In genomic region chr4:73603854-73604584, GRCh38 we compare ENCODE assay signal across 16 cellular contexts. TPM values are rescaled to one million over a fixed set of nuclear protein-coding genes. Genes with fewer than 3 reads are reported as not detected.
DNase-seq lines count a peak whose midpoint lies in the region; ATAC-seq, FAIRE-seq and TF ChIP-seq lines count a peak whose summit lies in the region.
"Had no signal": no experiment of that assay in that cellular context is flagged by ENCODE, and none has a peak within 500 bp of the region (broad histone marks: within the 10 kb centered on the region; RNA-seq: fewer than 3 reads in every experiment).

No MANE protein-coding gene starts in this region.

- peak overlapping the region; percentile 80 for H3K4me2 ChIP-seq in A549

- H3K4me1 ChIP-seq in A549 (peaks cover 82% of the 10 kb centered on the region), mucosa of descending colon (ENCODE audit: low read depth) (peaks cover 45% of the 10 kb centered on the region)

- WGBS in A549 (ENCODE audit: missing lambda C conversion rate) = 27% methylated on average over 12 of the region's 12 CpGs

- no peak for TF ChIP-seq POLR2A in A549 (IDR thresholded peaks at IDR 0.05; ENCODE audit: low read length)

- H3K4me3 ChIP-seq in A549 (peak overlapping the region; percentile 20; the same call in 1 of the 3 replicates), LNCaP clone FGC (ENCODE audit: low read depth, low read length) (no peak overlapping the region), cardiac fibroblast (replicated peaks in 1 of 2; ENCODE audit: low read depth in 2 of 2, low read length in 2 of 2) (no peak overlapping the region), mucosa of descending colon (no peak overlapping the region)
- H3K4me3 ChIP-seq: K562 had no signal

- CTCF ChIA-PET in A549 (lab: Yijun Ruan, JAX) = interaction anchor here (0.9 kb wide), 1 partner anchor 531 kb away, joined by 3 read pairs; no protein-coding TSS in a partner anchor

- FAIRE-seq in A549 (lab: Jason Lieb, UNC) = no peak
- FAIRE-seq: K562 had no signal

- POLR2A ChIA-PET in A549 (lab: Yijun Ruan, JAX) = no interaction called here

- H3K36me3 ChIP-seq in mucosa of descending colon (ENCODE audit: low read depth) = no peaks in the 10 kb centered on the region

- in situ Hi-C loops in ACHN (cut with HindIII; ENCODE audit: low pct_ligation_motif_present, low pct_unique_long_range_greater_than_20kb, low sequenced_read_pairs) = no loop called here

- H3K9me3 ChIP-seq in A549 (no peaks in the 10 kb centered on the region), mucosa of descending colon (no peaks in the 10 kb centered on the region)

- DNase-seq in A549 (ENCODE audit: low read depth in 1 of 2, low spot score in 1 of 2) (peak in 1 of 2 experiments; percentile 44), LNCaP clone FGC (ENCODE audit: low read depth) (peak; percentile 30), cardiac fibroblast (ENCODE audit: low read depth in 2 of 2) (peak; percentile 43 to 77), mucosa of descending colon (peak in 1 of 3 donors; percentile 35), mesenteric fat pad (ENCODE audit: low spot score) (no peak), ACHN (no peak), NCI-H1105 treated with DMSO at 0.1 percent for 48 hours (lab: John Stamatoyannopoulos, UW) (no peak), NCI-H526 (lab: John Stamatoyannopoulos, UW) (no peak)
- DNase-seq: activated CD4-positive, alpha-beta T cell treated with anti-CD3 and anti-CD28 coated beads, Interleukin-2, amount 50 U/mL, for 4 hours; DMS79 treated with DMSO at 0.1 percent for 48 hours; HFFc6; NCI-H1930; NK-92 treated with Interleukin-12 subunit alpha and Interleukin-12 subunit beta, amount 100 ng/mL, for 24 hours had no signal

- TF ChIP-seq CTCF in A549 (IDR thresholded peaks at IDR 0.05) (no peak), LNCaP clone FGC (IDR thresholded peaks at IDR 0.05; ENCODE audit: control insufficient read depth, extremely low read depth, insufficient read depth) (no peak), cardiac fibroblast (IDR thresholded peaks at IDR 0.05; ENCODE audit: low read depth, low read length) (no peak), mucosa of descending colon (IDR thresholded peaks at IDR 0.05) (no peak)

- intact Hi-C loops in mucosa of descending colon (cut with DNase I, micrococcal nuclease) = no loop called here

- no peak for TF ChIP-seq EP300 in A549 (IDR thresholded peaks at IDR 0.05)

- TF ChIP-seq RAD21 in A549 (conservative IDR thresholded peaks at IDR 0.05 in 1 of 2, IDR thresholded peaks at IDR 0.05 in 1 of 2) = 0 out of 5 replicates have a peak, but pooled peaks of 1 of the 2 experiments have one; percentile 0

- ATAC-seq in A549 (peak in 1 of 2 experiments; percentile 18; a peak in 3 of 6 replicates), mucosa of descending colon (peak; percentile 27)
- ATAC-seq: K562 had no signal

- H3K27ac ChIP-seq in A549 = peak overlapping the region; percentile 93 to 97

TF ChIP-seq in A549, 52 proteins besides CTCF, POLR2A, EP300 and RAD21:
- TF ChIP-seq JUN (IDR thresholded peaks at IDR 0.05) (0 out of 5 replicates have a peak, but pooled peaks of 1 of the 2 experiments have one; percentile 47), EHMT2 (IDR thresholded peaks at IDR 0.05; ENCODE audit: low read depth) (no peak), KDM1A (IDR thresholded peaks at IDR 0.05; ENCODE audit: low read depth) (no peak)
TF ChIP-seq in A549: peak in this region for 1.

RNA-seq across cellular contexts. Expression of gene RASSF6, which starts 16.2 kb away (rescaled TPM):
- polyA plus RNA-seq in A549 (2011; rRNA removed) = 4.4 and 5.9 TPM in 2 replicates
- polyA plus RNA-seq in A549 (2012; cell fraction: cytosol; rRNA removed) = 0.33 and 0.43 TPM in 2 replicates
- 0.28 and 0.32 TPM in 2 replicates for polyA plus RNA-seq in A549 (2012; cell fraction: nucleus; rRNA removed)
- 1.6 to 1.8 TPM (median 1.8 TPM) in 3 replicates for polyA plus RNA-seq in A549 (2017; fragmentation: RNase III; extraction: RNeasy Plus Mini Kit Qiagen cat#74134 plus additional on column Dnase treatment)
- polyA minus RNA-seq in A549 (2011; rRNA and poly(A)+ RNA removed) = 3.3 and 4.0 TPM in 2 replicates
- 10 to 100 TPM; 15.1 to 41.1 (median 27.1) TPM for total RNA-seq in mucosa of descending colon
- total RNA-seq in mesenteric fat pad = not detected
- total RNA-seq: activated T-helper 2 cell treated with anti-CD3 and anti-CD28 coated beads, Interferon-gamma antibody, Interleukin-2, Interleukin-4, amounts not matched to agents 10 μg/mL and 5 μg/mL and 100 μg/mL, durations not matched to agents 14 hours and 24 hours and 36 hours; HFFc6; skeletal muscle tissue had no signal

Comparison
In these comparisons a context has a peak if more than half of its experiments do, and no peak if none do; other contexts are left out.
1. DNase-seq: peak in LNCaP clone FGC (single experiment) and cardiac fibroblast (2 of 2); none in mesenteric fat pad (single experiment), ACHN (single experiment), NCI-H1105 treated with DMSO at 0.1 percent for 48 hours (single experiment) and NCI-H526 (0 of 2).
2. RNA of gene RASSF6, which starts 16.2 kb away (total RNA-seq): 15.1 to 41.1 TPM in mucosa of descending colon; not detected in mesenteric fat pad (single experiment); every median in the first group is over 10 times any median in the second.